In genomic region chr5:177300971-177301370, GRCh38 we compare ENCODE assay signal across 7 cellular contexts. TPM values are rescaled to one million over a fixed set of nuclear protein-coding genes. Genes with fewer than 3 reads are reported as not detected.
DNase-seq lines count a peak whose midpoint lies in the region; ATAC-seq, FAIRE-seq and TF ChIP-seq lines count a peak whose summit lies in the region.
"Had no signal": no experiment of that assay in that cellular context is flagged by ENCODE, and none has a peak within 500 bp of the region (broad histone marks: within the 10 kb centered on the region; RNA-seq: fewer than 3 reads in every experiment).

No MANE protein-coding gene starts in this region.

- H3K36me3 Mint-ChIP-seq in activated CD8-positive, alpha-beta memory T cell treated with anti-CD3 and anti-CD28 coated beads, Interleukin-2, amount 10 ng/mL, durations not matched to agents 7 days and 5 days: peaks cover 59% of the 10 kb centered on the region

- peaks cover 77% of the 10 kb centered on the region for H3K4me1 Mint-ChIP-seq in activated CD8-positive, alpha-beta memory T cell treated with anti-CD3 and anti-CD28 coated beads, Interleukin-2, amount 10 ng/mL, durations not matched to agents 7 days and 5 days

- no peak for DNase-seq in activated CD8-positive, alpha-beta memory T cell treated with anti-CD3 and anti-CD28 coated beads, Interleukin-2, amount 10 ng/mL, durations not matched to agents 7 days and 5 days
- DNase-seq in activated CD8-positive, alpha-beta memory T cell treated with anti-CD3 and anti-CD28 coated beads, Interleukin-2, amount 50 U/mL, for 48 hours: no peak
- DNase-seq in epithelial cell of esophagus (ENCODE audit: low read depth) (peak; percentile 70), glomerular visceral epithelial cell (ENCODE audit: extremely low spot score) (no peak), GM12892 (ENCODE audit: insufficient read length) (no peak)
- DNase-seq: NCI-H748 treated with DMSO at 0.1 percent for 48 hours had no signal

- peak overlapping the region; percentile 94 for H3K27ac Mint-ChIP-seq in activated CD8-positive, alpha-beta memory T cell treated with anti-CD3 and anti-CD28 coated beads, Interleukin-2, amount 10 ng/mL, durations not matched to agents 7 days and 5 days

- no peak for ATAC-seq in activated CD8-positive, alpha-beta memory T cell treated with anti-CD3 and anti-CD28 coated beads, Interleukin-2, amount 10 ng/mL, durations not matched to agents 7 days and 5 days

- H3K27ac ChIP-seq in subcutaneous abdominal adipose tissue (ENCODE audit: low read depth, low read length): peak overlapping the region; percentile 90

- H3K36me3 ChIP-seq in subcutaneous abdominal adipose tissue (ENCODE audit: control insufficient read depth in 5 of 5, insufficient read depth in 5 of 5, low read length in 5 of 5): peaks cover 0 to 29% (median 17%) of the 10 kb centered on the region in 5 donors

- no peaks in the 10 kb centered on the region for H3K27me3 Mint-ChIP-seq in activated CD8-positive, alpha-beta memory T cell treated with anti-CD3 and anti-CD28 coated beads, Interleukin-2, amount 10 ng/mL, durations not matched to agents 7 days and 5 days

- no peaks in the 10 kb centered on the region for H3K9me3 ChIP-seq in subcutaneous abdominal adipose tissue (ENCODE audit: control insufficient read depth in 5 of 5, low read length in 5 of 5)

- peaks cover 21 to 83% (median 73%) of the 10 kb centered on the region in 5 donors for H3K4me1 ChIP-seq in subcutaneous abdominal adipose tissue (ENCODE audit: control insufficient read depth in 5 of 5, insufficient read depth in 5 of 5, low read length in 5 of 5)

- no peak for TF ChIP-seq CTCF in epithelial cell of esophagus (IDR thresholded peaks at IDR 0.05; ENCODE audit: insufficient read depth, low read depth, low read length, missing control alignments)

- no peaks in the 10 kb centered on the region for H3K9me3 Mint-ChIP-seq in activated CD8-positive, alpha-beta memory T cell treated with anti-CD3 and anti-CD28 coated beads, Interleukin-2, amount 10 ng/mL, durations not matched to agents 7 days and 5 days (ENCODE audit: low read depth)

- CTCF ChIA-PET in activated CD8-positive, alpha-beta memory T cell treated with anti-CD3 and anti-CD28 coated beads, Interleukin-2, amount 10 ng/mL, durations not matched to agents 7 days and 5 days (lab: Charles Lee): interaction anchor here (0.7 to 4.9 kb wide), 8 partner anchors 9 to 190 kb away, joined by 3 to 34 read pairs (median 6); no protein-coding TSS in a partner anchor

- TF ChIP-seq POLR2A in GM12892 (IDR thresholded peaks at IDR 0.05; ENCODE audit: low read depth, low read length): no peak

- no peaks in the 10 kb centered on the region for H3K27me3 ChIP-seq in subcutaneous abdominal adipose tissue (ENCODE audit: control insufficient read depth in 5 of 5, insufficient read depth in 4 of 5, low read length in 5 of 5)

- no peak overlapping the region for H3K4me3 ChIP-seq in epithelial cell of esophagus (ENCODE audit: low read length)
- H3K4me3 ChIP-seq in subcutaneous abdominal adipose tissue (ENCODE audit: low read depth in 1 of 5, low read length in 5 of 5): no peak overlapping the region

- H3K9ac ChIP-seq in subcutaneous abdominal adipose tissue (ENCODE audit: low read length in 5 of 5): peak overlapping the region in 1 of 5 donors; percentile 24

- peak overlapping the region; percentile 64 for H3K4me3 Mint-ChIP-seq in activated CD8-positive, alpha-beta memory T cell treated with anti-CD3 and anti-CD28 coated beads, Interleukin-2, amount 10 ng/mL, durations not matched to agents 7 days and 5 days

- FAIRE-seq in GM12892 (lab: Jason Lieb, UNC): no peak

RNA-seq across cellular contexts. Expression of gene RAB24, which starts 2.5 kb away (rescaled TPM):
- total RNA-seq in activated CD8-positive, alpha-beta memory T cell treated with anti-CD3 and anti-CD28 coated beads, Interleukin-2, amount 10 ng/mL, durations not matched to agents 7 days and 5 days: 10 to 100 TPM; 40.5 to 50.8 TPM
- 29.7 TPM for polyA plus RNA-seq in GM12892 (2012; ENCODE audit: missing spikeins)

RNA-seq across cellular contexts. Expression of gene PRELID1, which starts 2.6 kb away (rescaled TPM):
- total RNA-seq in activated CD8-positive, alpha-beta memory T cell treated with anti-CD3 and anti-CD28 coated beads, Interleukin-2, amount 10 ng/mL, durations not matched to agents 7 days and 5 days: 100 to 1,000 TPM; 173 to 228 TPM
- polyA plus RNA-seq in GM12892 (2012; ENCODE audit: missing spikeins): 189 TPM

RNA-seq across cellular contexts. Expression of gene MXD3, which starts 10.7 kb away (rescaled TPM):
- total RNA-seq in activated CD8-positive, alpha-beta memory T cell treated with anti-CD3 and anti-CD28 coated beads, Interleukin-2, amount 10 ng/mL, durations not matched to agents 7 days and 5 days: 100 to 1,000 TPM in 1 of 2 experiments, 10 to 100 TPM in 1; 60.2 to 117 TPM
- 4.8 TPM for polyA plus RNA-seq in GM12892 (2012; ENCODE audit: missing spikeins)

RNA-seq across cellular contexts. Expression of gene LMAN2, which starts 50.5 kb away (rescaled TPM):
- total RNA-seq in activated CD8-positive, alpha-beta memory T cell treated with anti-CD3 and anti-CD28 coated beads, Interleukin-2, amount 10 ng/mL, durations not matched to agents 7 days and 5 days: 100 to 1,000 TPM; 133 to 140 TPM
- 44.8 TPM for polyA plus RNA-seq in GM12892 (2012; ENCODE audit: missing spikeins)

RNA-seq across cellular contexts. Expression of gene RGS14, which starts 56.8 kb away (rescaled TPM):
- 10 to 100 TPM; 52.3 to 93.0 TPM for total RNA-seq in activated CD8-positive, alpha-beta memory T cell treated with anti-CD3 and anti-CD28 coated beads, Interleukin-2, amount 10 ng/mL, durations not matched to agents 7 days and 5 days
- polyA plus RNA-seq in GM12892 (2012; ENCODE audit: missing spikeins): 26.0 TPM
